ENCODE assay signal across 14 cellular contexts in genomic region chr3:184766555-184767261, GRCh38. TPM values are rescaled to one million over a fixed set of nuclear protein-coding genes. Genes with fewer than 3 reads are reported as not detected.
DNase-seq lines count a peak whose midpoint lies in the region; ATAC-seq, FAIRE-seq and TF ChIP-seq lines count a peak whose summit lies in the region.
"Had no signal": no experiment of that assay in that cellular context is flagged by ENCODE, and none has a peak within 500 bp of the region (broad histone marks: within the 10 kb centered on the region; RNA-seq: fewer than 3 reads in every experiment).

No MANE protein-coding gene starts in this region.

- POLR2A ChIA-PET in A549 (lab: Yijun Ruan, JAX), result no interaction called here
- POLR2A ChIA-PET in OCI-LY7 (lab: Charles Lee), result interaction anchor here (0.7 kb wide), 2 partner anchors 11 to 407 kb away, joined by 4 read pairs; no protein-coding TSS in a partner anchor
- POLR2A ChIA-PET in activated CD4-positive, alpha-beta memory T cell treated with anti-CD3 and anti-CD28 coated beads for 36 hours (lab: Charles Lee), result no interaction called here

- intact Hi-C loops in OCI-LY7 (cut with micrococcal nuclease; ENCODE audit: unreplicated experiment), result no loop called here
- intact Hi-C loops in activated CD4-positive, alpha-beta memory T cell treated with anti-CD3 and anti-CD28 coated beads for 36 hours (cut with micrococcal nuclease), result no loop called here

- ATAC-seq in A549, result 0 out of 6 replicates have a peak, but pooled peaks of 1 of the 2 experiments have one; percentile 26
- ATAC-seq in HG03460 (IDR thresholded peaks at IDR 0.05; ENCODE audit: unreplicated experiment), result no peak
- no peak for ATAC-seq in HG03025 (IDR thresholded peaks at IDR 0.05; ENCODE audit: low FRiP score, unreplicated experiment)

- 61% methylated on average over 4 of the region's 4 CpGs for WGBS in A549 (ENCODE audit: missing lambda C conversion rate)

- FAIRE-seq in A549 (lab: Jason Lieb, UNC), result no peak
- peak; percentile 26 for FAIRE-seq in GM12891 (lab: Jason Lieb, UNC)
- FAIRE-seq in H54 (lab: Jason Lieb, UNC), result no peak
- FAIRE-seq: islet of Langerhans had no signal

- TF ChIP-seq CTCF in A549 (IDR thresholded peaks at IDR 0.05) (no peak), OCI-LY7 (conservative IDR thresholded peaks at IDR 0.05; ENCODE audit: low read length) (no peak), fibroblast of the aortic adventitia (IDR thresholded peaks at IDR 0.05; ENCODE audit: insufficient read depth, low read length) (no peak)

- H3K9me3 Mint-ChIP-seq in activated CD4-positive, alpha-beta memory T cell treated with anti-CD3 and anti-CD28 coated beads for 36 hours, result no peaks in the 10 kb centered on the region
- H3K9me3 Mint-ChIP-seq: IgD-negative memory B cell had no signal

- DNase-seq in A549 (ENCODE audit: low read depth in 1 of 2, low spot score in 1 of 2), result peak in 1 of 2 experiments; percentile 48
- DNase-seq in GM12891 (ENCODE audit: insufficient read length, low spot score), result no peak
- no peak for DNase-seq in OCI-LY7 (ENCODE audit: low spot score)
- peak; percentile 54 for DNase-seq in fibroblast of the aortic adventitia (ENCODE audit: low read depth)
- no peak for DNase-seq in H54 (ENCODE audit: insufficient read length, low spot score)
- DNase-seq in activated CD4-positive, alpha-beta memory T cell treated with anti-CD3 and anti-CD28 coated beads for 36 hours, result no peak
- DNase-seq: central memory CD4-positive, alpha-beta T cell; NCI-H2081; SHP77; WERI-Rb-1 had no signal

- CTCF ChIA-PET in A549 (lab: Yijun Ruan, JAX), result interaction anchor here (1.2 to 3.7 kb wide), 3 partner anchors 9 to 37 kb away, joined by 3 to 23 read pairs (median 3); no protein-coding TSS in a partner anchor
- CTCF ChIA-PET in OCI-LY7 (lab: Charles Lee; ENCODE audit: unreplicated experiment), result no interaction called here
- CTCF ChIA-PET in activated CD4-positive, alpha-beta memory T cell treated with anti-CD3 and anti-CD28 coated beads for 36 hours (lab: Charles Lee), result interaction anchor here (1.3 kb wide), 1 partner anchor 205 kb away, joined by 5 read pairs; the partner anchor contains the start of gene EPHB3

- H3K27ac Mint-ChIP-seq in activated CD4-positive, alpha-beta memory T cell treated with anti-CD3 and anti-CD28 coated beads for 36 hours, result no peak overlapping the region
- H3K27ac Mint-ChIP-seq: IgD-negative memory B cell had no signal

- BruUV-seq in OCI-LY7 (replicated peaks; lab: Mats Ljungman, UMichigan), result no TSS peak

- no peak for TF ChIP-seq RAD21 in A549 (conservative IDR thresholded peaks at IDR 0.05 in 1 of 2, IDR thresholded peaks at IDR 0.05 in 1 of 2)

- H3K27ac ChIP-seq in A549 (no peak overlapping the region), OCI-LY7 (ENCODE audit: low read depth, low read length, poor library complexity, severe bottlenecking) (no peak overlapping the region)
- H3K27ac ChIP-seq: WERI-Rb-1 had no signal

- H3K36me3 ChIP-seq in OCI-LY7 (ENCODE audit: insufficient read depth, low read length), result no peaks in the 10 kb centered on the region
- H3K36me3 ChIP-seq: WERI-Rb-1 had no signal

- no peaks in the 10 kb centered on the region for H4K20me1 ChIP-seq in OCI-LY7 (ENCODE audit: insufficient read depth, low read length)

- no peaks in the 10 kb centered on the region for H3K4me1 Mint-ChIP-seq in activated CD4-positive, alpha-beta memory T cell treated with anti-CD3 and anti-CD28 coated beads for 36 hours (ENCODE audit: low read depth)

- H3K79me2 ChIP-seq in OCI-LY7 (ENCODE audit: insufficient read depth, low read depth, low read length), result no peaks in the 10 kb centered on the region

- no peak overlapping the region for H2AFZ ChIP-seq in OCI-LY7 (ENCODE audit: low read length)

- TF ChIP-seq EP300 in A549 (IDR thresholded peaks at IDR 0.05), result no peak

- no peaks in the 10 kb centered on the region for H3K9me3 ChIP-seq in A549
- H3K9me3 ChIP-seq in OCI-LY7 (ENCODE audit: low read length), result no peaks in the 10 kb centered on the region

- H3K27me3 Mint-ChIP-seq in activated CD4-positive, alpha-beta memory T cell treated with anti-CD3 and anti-CD28 coated beads for 36 hours, result peaks cover 11% of the 10 kb centered on the region

- TF ChIP-seq POLR2A in A549 (IDR thresholded peaks at IDR 0.05; ENCODE audit: low read length) (no peak), GM12891 (IDR thresholded peaks at IDR 0.05; ENCODE audit: low read depth, low read length) (no peak), H54 (IDR thresholded peaks at IDR 0.05; ENCODE audit: low read depth, low read length) (no peak)

- H3K4me2 ChIP-seq in A549, result no peak overlapping the region
- H3K4me2 ChIP-seq in OCI-LY7 (ENCODE audit: low read length), result 0 out of 2 replicates have a peak overlapping the region, but pooled peaks have one; percentile 59

- H3K4me3 Mint-ChIP-seq in activated CD4-positive, alpha-beta memory T cell treated with anti-CD3 and anti-CD28 coated beads for 36 hours, result no peak overlapping the region

- H3K36me3 Mint-ChIP-seq in activated CD4-positive, alpha-beta memory T cell treated with anti-CD3 and anti-CD28 coated beads for 36 hours, result no peaks in the 10 kb centered on the region

- H3K4me3 ChIP-seq in A549 (no peak overlapping the region), OCI-LY7 (ENCODE audit: low read depth, low read length, poor library complexity, severe bottlenecking) (no peak overlapping the region), fibroblast of the aortic adventitia (ENCODE audit: low read depth, low read length) (no peak overlapping the region)

- H3K4me1 ChIP-seq in A549 (no peaks in the 10 kb centered on the region), OCI-LY7 (ENCODE audit: insufficient read depth, low read length, poor library complexity, severe bottlenecking) (peaks cover 16% of the 10 kb centered on the region)

- no peaks in the 10 kb centered on the region for H3K9me2 ChIP-seq in OCI-LY7 (ENCODE audit: insufficient read depth, low read length)

TF ChIP-seq in A549, 52 proteins besides CTCF, POLR2A, EP300 and RAD21:
- peak; percentile 86 for TF ChIP-seq ZFP36 (IDR thresholded peaks at IDR 0.05; ENCODE audit: borderline replicate concordance, partially characterized antibody)
- TF ChIP-seq, protein P1, sequence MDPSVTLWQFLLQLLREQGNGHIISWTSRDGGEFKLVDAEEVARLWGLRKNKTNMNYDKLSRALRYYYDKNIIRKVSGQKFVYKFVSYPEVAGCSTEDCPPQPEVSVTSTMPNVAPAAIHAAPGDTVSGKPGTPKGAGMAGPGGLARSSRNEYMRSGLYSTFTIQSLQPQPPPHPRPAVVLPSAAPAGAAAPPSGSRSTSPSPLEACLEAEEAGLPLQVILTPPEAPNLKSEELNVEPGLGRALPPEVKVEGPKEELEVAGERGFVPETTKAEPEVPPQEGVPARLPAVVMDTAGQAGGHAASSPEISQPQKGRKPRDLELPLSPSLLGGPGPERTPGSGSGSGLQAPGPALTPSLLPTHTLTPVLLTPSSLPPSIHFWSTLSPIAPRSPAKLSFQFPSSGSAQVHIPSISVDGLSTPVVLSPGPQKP (IDR thresholded peaks at IDR 0.05; ENCODE audit: low read depth, low read length), result no peak

TF ChIP-seq in GM12891, 5 proteins besides CTCF, POLR2A, EP300 and RAD21:
- TF ChIP-seq POLR2AphosphoS5 (IDR thresholded peaks at IDR 0.05; ENCODE audit: low read depth, low read length) (no peak), TAF1 (IDR thresholded peaks at IDR 0.05; ENCODE audit: low read depth, low read length) (no peak)

RNA-seq across cellular contexts. Expression of gene VPS8, which starts 45.3 kb away (rescaled TPM):
- polyA plus RNA-seq in A549 (2011; rRNA removed) (27.0 and 30.1 TPM in 2 replicates), A549 (2017; fragmentation: RNase III; extraction: RNeasy Plus Mini Kit Qiagen cat#74134 plus additional on column Dnase treatment) (10.3 to 13.3 TPM (median 10.3 TPM) in 3 replicates)
- 5.0 and 5.5 TPM in 2 replicates for polyA plus RNA-seq in A549 (2012; cell fraction: cytosol; rRNA removed)
- 7.5 and 10.7 TPM in 2 replicates for polyA plus RNA-seq in A549 (2012; cell fraction: nucleus; rRNA removed)
- polyA minus RNA-seq in A549 (2011; rRNA and poly(A)+ RNA removed), result 40.9 and 48.6 TPM in 2 replicates
- 10.3 TPM for polyA plus RNA-seq in GM12891 (2012; ENCODE audit: low read depth, missing spikeins)
- 33.5 and 38.6 TPM in 2 replicates for total RNA-seq in OCI-LY7 (2014; rRNA removed; shearing (Covaris generic))
- total RNA-seq in OCI-LY7 (2022) (44.9 and 45.9 TPM in 2 replicates), fibroblast of the aortic adventitia (ENCODE audit: low replicate concordance) (56.6 and 83.7 TPM in 2 replicates)
- total RNA-seq in activated CD4-positive, alpha-beta memory T cell treated with anti-CD3 and anti-CD28 coated beads for 36 hours, result 10 to 100 TPM; 28.7 to 32.3 TPM

RNA-seq across cellular contexts. Expression of gene MAGEF1, which starts 54.8 kb away (rescaled TPM):
- polyA plus RNA-seq in A549 (2011; rRNA removed) (13.9 and 19.6 TPM in 2 replicates), A549 (2017; fragmentation: RNase III; extraction: RNeasy Plus Mini Kit Qiagen cat#74134 plus additional on column Dnase treatment) (26.3 to 30.8 TPM (median 29.9 TPM) in 3 replicates)
- polyA plus RNA-seq in A549 (2012; cell fraction: cytosol; rRNA removed), result 20.1 and 21.7 TPM in 2 replicates
- 9.2 and 9.6 TPM in 2 replicates for polyA plus RNA-seq in A549 (2012; cell fraction: nucleus; rRNA removed)
- polyA minus RNA-seq in A549 (2011; rRNA and poly(A)+ RNA removed), result 3.9 and 4.8 TPM in 2 replicates
- polyA plus RNA-seq in GM12891 (2012; ENCODE audit: low read depth, missing spikeins), result 22.3 TPM
- total RNA-seq in OCI-LY7 (2014; rRNA removed; shearing (Covaris generic)), result 29.2 and 33.2 TPM in 2 replicates
- total RNA-seq in OCI-LY7 (2022) (45.0 and 47.8 TPM in 2 replicates), fibroblast of the aortic adventitia (ENCODE audit: low replicate concordance) (16.8 and 20.1 TPM in 2 replicates)
- total RNA-seq in activated CD4-positive, alpha-beta memory T cell treated with anti-CD3 and anti-CD28 coated beads for 36 hours, result 10 to 100 TPM; 20.6 to 22.5 TPM
